8 cellular contexts compared by ENCODE assay signal in genomic region chr17:81733507-81734404, GRCh38. TPM values are rescaled to one million over a fixed set of nuclear protein-coding genes. Genes with fewer than 3 reads are reported as not detected.
DNase-seq lines count a peak whose midpoint lies in the region; ATAC-seq and TF ChIP-seq lines count a peak whose summit lies in the region.

No MANE protein-coding gene starts in this region.

- peak overlapping the region; percentile 54 for H3K27ac Mint-ChIP-seq in type B pancreatic cell

- POLR2A ChIA-PET in RWPE1 (lab: Yijun Ruan, JAX; ENCODE audit: low non-redundant PET): no interaction called here

- peak; percentile 98 for TF ChIP-seq CTCF in RWPE1 (conservative IDR thresholded peaks at IDR 0.05; ENCODE audit: low read depth)
- peak; percentile 90 for TF ChIP-seq CTCF in fibroblast of villous mesenchyme (IDR thresholded peaks at IDR 0.05; ENCODE audit: insufficient read depth, low read depth, low read length)
- peak; percentile 91 for TF ChIP-seq CTCF in type B pancreatic cell (conservative IDR thresholded peaks at IDR 0.05)

- H3K4me3 Mint-ChIP-seq in type B pancreatic cell: peak overlapping the region; percentile 33

- ATAC-seq in GM21367 (IDR thresholded peaks at IDR 0.05; ENCODE audit: unreplicated experiment): no peak

- H3K27me3 Mint-ChIP-seq in type B pancreatic cell: peaks cover 7% of the 10 kb centered on the region

- no peaks in the 10 kb centered on the region for H3K36me3 Mint-ChIP-seq in type B pancreatic cell

- no peak overlapping the region for H3K4me3 ChIP-seq in fibroblast of villous mesenchyme (ENCODE audit: low read depth, low read length)

- CTCF ChIA-PET in RWPE1 (lab: Yijun Ruan, JAX): interaction anchor here (0.6 to 2.4 kb wide), 7 partner anchors 9 to 121 kb away, joined by 3 to 11 read pairs (median 4); no protein-coding TSS in a partner anchor

- peaks cover 9% of the 10 kb centered on the region for H3K4me1 Mint-ChIP-seq in type B pancreatic cell (ENCODE audit: unreplicated experiment)

- peak; percentile 97 for DNase-seq in GM03348 (ENCODE audit: low spot score)
- peak; percentile 73 for DNase-seq in M059J (ENCODE audit: low read depth)
- peak; percentile 94 for DNase-seq in RWPE1 (ENCODE audit: low spot score)
- peak; percentile 47 for DNase-seq in activated T-helper 9 cell treated with anti-CD3 and anti-CD28 coated beads, Interleukin-2, amount 50 U/mL, for 16 hours (ENCODE audit: low read depth)
- peak; percentile 65 for DNase-seq in fibroblast of villous mesenchyme (ENCODE audit: low read depth)
- peak; percentile 45 for DNase-seq in occipital lobe (lab: John Stamatoyannopoulos, UW)
- peak; percentile 85 for DNase-seq in type B pancreatic cell (ENCODE audit: extremely low spot score, unreplicated experiment)

- H3K27ac ChIP-seq in RWPE1: peak overlapping the region; percentile 92

- no peaks in the 10 kb centered on the region for H3K9me3 Mint-ChIP-seq in type B pancreatic cell

RNA-seq across cellular contexts. Expression of gene SLC25A10, which starts 21.7 kb away (rescaled TPM):
- total RNA-seq in M059J (2014; rRNA removed; shearing (Covaris generic)): 49.0 and 61.8 TPM in 2 replicates
- total RNA-seq in fibroblast of villous mesenchyme (13.8 and 14.2 TPM in 2 replicates), occipital lobe (4.2 TPM), type B pancreatic cell (ENCODE audit: low replicate concordance) (23.8 and 27.6 TPM in 2 replicates)

RNA-seq across cellular contexts. Expression of gene MRPL12, which starts 30.6 kb away (rescaled TPM):
- total RNA-seq in M059J (2014; rRNA removed; shearing (Covaris generic)): 11.7 and 14.1 TPM in 2 replicates
- 12.1 and 12.6 TPM in 2 replicates for total RNA-seq in fibroblast of villous mesenchyme
- total RNA-seq in occipital lobe: 4.7 TPM
- total RNA-seq in type B pancreatic cell (ENCODE audit: low replicate concordance): 87.9 and 107 TPM in 2 replicates

RNA-seq across cellular contexts. Expression of gene HGS, which starts 49.9 kb away (rescaled TPM):
- total RNA-seq in M059J (2014; rRNA removed; shearing (Covaris generic)): 52.4 and 101 TPM in 2 replicates
- 75.1 and 94.4 TPM in 2 replicates for total RNA-seq in fibroblast of villous mesenchyme
- 37.6 TPM for total RNA-seq in occipital lobe
- 115 and 119 TPM in 2 replicates for total RNA-seq in type B pancreatic cell (ENCODE audit: low replicate concordance)

RNA-seq across cellular contexts. Expression of gene ARL16, which starts 50.2 kb away (rescaled TPM):
- 36.0 and 39.9 TPM in 2 replicates for total RNA-seq in M059J (2014; rRNA removed; shearing (Covaris generic))
- total RNA-seq in fibroblast of villous mesenchyme (22.9 and 27.4 TPM in 2 replicates), occipital lobe (34.0 TPM), type B pancreatic cell (ENCODE audit: low replicate concordance) (41.5 and 47.2 TPM in 2 replicates)

Comparison
In these comparisons a context has a peak if more than half of its experiments do, and no peak if none do; other contexts are left out.
1. DNase-seq: peak in every context shown above with its lines; median percentile 97 in GM03348; 94 in RWPE1; 85 in type B pancreatic cell; 73 in M059J; 65 in fibroblast of villous mesenchyme; 47 in activated T-helper 9 cell treated with anti-CD3 and anti-CD28 coated beads, Interleukin-2, amount 50 U/mL, for 16 hours; 45 in occipital lobe.